Comparison of ENCODE assay signal across 25 cellular contexts in genomic region chr2:11102466-11102865, GRCh38.
"Had no signal": no experiment of that assay in that cellular context is flagged by ENCODE, and none has a peak within 500 bp of the region (broad histone marks: within the 10 kb centered on the region; RNA-seq: fewer than 3 reads in every experiment).

No MANE protein-coding gene starts in this region.

- H3K36me3 ChIP-seq: brain microvascular endothelial cell, cardiac muscle cell, Peyer's patch, SJCRH30 had no signal

- H3K4me3 ChIP-seq: cardiac muscle cell, Peyer's patch, SJCRH30 had no signal

- H3K27me3 ChIP-seq: brain microvascular endothelial cell, cardiac muscle cell, Peyer's patch had no signal

- DNase-seq: activated CD4-positive, alpha-beta memory T cell treated with anti-CD3 and anti-CD28 coated beads for 36 hours; activated CD4-positive, alpha-beta T cell treated with anti-CD3 and anti-CD28 coated beads, Interleukin-2, amount 10 ng/mL, durations not matched to agents 24 days and 14 days; activated CD4-positive, CD25-positive, alpha-beta regulatory T cell treated with anti-CD3 and anti-CD28 coated beads, Interleukin-2, amount 50 U/mL, for 72 hours; activated gamma-delta T cell; activated naive CD4-positive, alpha-beta T cell treated with anti-CD3 and anti-CD28 coated beads for 36 hours; activated T-cell treated with anti-CD3 and anti-CD28 coated beads, Interleukin-2, amount 50 U/mL, for 24 hours; brain microvascular endothelial cell; Karpas-422; MM.1S; NCI-H1105; NCI-H1436; NCI-H1694 treated with DMSO at 0.1 percent for 48 hours; NCI-H2029 treated with DMSO at 0.1 percent for 48 hours; NCI-H345; NCI-H510A; NCI-H526 treated with DMSO at 0.1 percent for 48 hours; NK-92 treated with Interleukin-12 subunit alpha and Interleukin-12 subunit beta, amount 100 ng/mL, for 24 hours; Peyer's patch; Right ventricle myocardium superior; SJCRH30; SK-N-SH; T-helper 9 cell had no signal

- H3K4me1 ChIP-seq: Peyer's patch, SJCRH30 had no signal

- ATAC-seq: WTC11 had no signal

- H3K9me3 ChIP-seq: Peyer's patch, SJCRH30, SK-N-SH had no signal

- H3K27ac ChIP-seq: brain microvascular endothelial cell, cardiac muscle cell, Peyer's patch, RWPE1, SJCRH30 had no signal
